In the genomic region with DNA sequence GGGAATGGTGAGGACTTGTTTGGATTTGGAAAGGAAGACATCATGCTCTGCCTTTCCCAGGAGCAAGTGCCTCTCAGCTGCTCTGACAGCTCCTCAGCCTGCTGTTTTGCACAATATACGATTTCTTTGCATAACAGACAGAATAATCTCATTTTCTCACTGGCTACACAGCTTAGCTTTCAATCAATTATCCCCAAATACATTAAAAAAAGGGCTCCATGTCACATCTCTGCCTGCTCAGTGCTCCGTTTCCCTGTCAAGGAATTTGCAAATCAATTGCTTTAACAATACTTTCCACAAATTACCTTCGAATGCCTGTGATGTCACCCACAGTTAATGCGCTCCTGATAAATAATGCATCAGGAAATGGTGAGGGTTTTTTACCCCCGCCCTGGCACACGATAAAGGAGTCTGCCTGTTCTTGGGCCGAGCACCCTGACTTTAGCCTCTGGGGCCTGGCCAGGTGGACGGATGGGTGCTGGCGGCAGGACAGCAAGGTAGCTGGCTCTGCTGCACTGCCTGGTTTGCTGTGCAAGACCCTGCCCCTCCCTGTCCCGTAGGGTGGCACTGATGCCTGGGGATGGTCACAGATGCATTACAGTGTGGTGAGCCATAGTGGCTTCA, we compare ENCODE assay signal across 2 cellular contexts.
TF ChIP-seq lines count a peak whose summit lies in the region.

No MANE protein-coding gene starts in this region.

TF ChIP-seq in SK-N-SH, 30 proteins besides CTCF, POLR2A, EP300 and RAD21:
- TF ChIP-seq ZBTB33 (IDR thresholded peaks at IDR 0.05; ENCODE audit: borderline replicate concordance, low read depth) (no peak), NRF1 (IDR thresholded peaks at IDR 0.05; ENCODE audit: low read depth, low read length) (no peak)

TF ChIP-seq in SK-N-SH treated with all-trans-retinoic acid at 6 μM for 48 hours, 23 proteins besides CTCF, POLR2A, EP300 and RAD21:
- TF ChIP-seq PPARA (CRISPR knock-in tag; IDR thresholded peaks at IDR 0.05; ENCODE audit: borderline replicate concordance) (no peak), TSHZ2 (CRISPR knock-in tag; IDR thresholded peaks at IDR 0.05) (no peak), ZNF565 (CRISPR knock-in tag; conservative IDR thresholded peaks at IDR 0.05; ENCODE audit: low read depth) (no peak), PATZ1 (CRISPR knock-in tag; IDR thresholded peaks at IDR 0.05; ENCODE audit: borderline replicate concordance) (no peak), GLIS3 (CRISPR knock-in tag; IDR thresholded peaks at IDR 0.05) (no peak), RARB (CRISPR knock-in tag; IDR thresholded peaks at IDR 0.05) (no peak), ZNF8 (CRISPR knock-in tag; IDR thresholded peaks at IDR 0.05) (no peak), POU6F1 (CRISPR knock-in tag; IDR thresholded peaks at IDR 0.05; ENCODE audit: borderline replicate concordance, low read depth) (no peak), ZFP30 (CRISPR knock-in tag; IDR thresholded peaks at IDR 0.05) (no peak), ZNF70 (CRISPR knock-in tag; IDR thresholded peaks at IDR 0.05) (no peak), OSR1 (CRISPR knock-in tag; IDR thresholded peaks at IDR 0.05) (no peak), CREB5 (CRISPR knock-in tag; IDR thresholded peaks at IDR 0.05; ENCODE audit: low read depth) (no peak), ARNTL (CRISPR knock-in tag; IDR thresholded peaks at IDR 0.05; ENCODE audit: borderline replicate concordance, low read depth) (no peak), ISL1 (CRISPR knock-in tag; IDR thresholded peaks at IDR 0.05) (no peak), TOX (CRISPR knock-in tag; IDR thresholded peaks at IDR 0.05; ENCODE audit: borderline replicate concordance) (no peak), SNAI2 (CRISPR knock-in tag; IDR thresholded peaks at IDR 0.05) (no peak), BACH2 (CRISPR knock-in tag; IDR thresholded peaks at IDR 0.05; ENCODE audit: borderline replicate concordance) (no peak), TCF4 (CRISPR knock-in tag; IDR thresholded peaks at IDR 0.05; ENCODE audit: borderline replicate concordance) (no peak)
TF ChIP-seq in SK-N-SH treated with all-trans-retinoic acid at 6 μM for 48 hours: peak in this region for 0.
